In genomic region chr13:104315606-104316005, GRCh38 we compare ENCODE assay signal across 13 cellular contexts.
A peak's percentile ranks its signal among the peaks of the same experiment; 100 is the strongest.
DNase-seq lines count a peak whose midpoint lies in the region; ATAC-seq and TF ChIP-seq lines count a peak whose summit lies in the region.
"Had no signal": no experiment of that assay in that cellular context is flagged by ENCODE, and none has a peak within 500 bp of the region (broad histone marks: within the 10 kb centered on the region; RNA-seq: fewer than 3 reads in every experiment).

No MANE protein-coding gene starts in this region.

- H3K27me3 ChIP-seq in osteoblast (ENCODE audit: insufficient read depth, low read length): no peaks in the 10 kb centered on the region

- peaks cover 9% of the 10 kb centered on the region for H3K4me1 ChIP-seq in osteoblast (ENCODE audit: insufficient read depth, low read length)

- DNase-seq in EL: peak; percentile 73
- DNase-seq in RKO (ENCODE audit: low spot score): peak; percentile 82
- DNase-seq in epithelial cell of prostate (ENCODE audit: low read depth, low spot score): peak; percentile 63
- peak; percentile 31 for DNase-seq in osteoblast (ENCODE audit: insufficient read length, low spot score, missing footprints)
- DNase-seq in head of caudate nucleus: no peak
- DNase-seq in SK-N-DZ (ENCODE audit: low spot score): no peak
- no peak for DNase-seq in activated CD4-positive, alpha-beta T cell treated with anti-CD3 and anti-CD28 coated beads for 1 hour
- DNase-seq: activated CD4-positive, alpha-beta T cell treated with anti-CD3 and anti-CD28 coated beads for 36 hours; activated effector memory CD4-positive, alpha-beta T cell treated with Interleukin-2 at 50 U/mL for 16 hours; CD8-positive, alpha-beta T cell; NCI-H1105 had no signal

- no peak overlapping the region for H3K4me3 ChIP-seq in osteoblast (ENCODE audit: insufficient read depth, low read length)

- H4K20me1 ChIP-seq in osteoblast (ENCODE audit: insufficient read depth, low read length): no peaks in the 10 kb centered on the region

- no peak for ATAC-seq in GM21367 (IDR thresholded peaks at IDR 0.05; ENCODE audit: unreplicated experiment)
- ATAC-seq: activated CD4-positive, alpha-beta T cell treated with anti-CD3 and anti-CD28 coated beads for 36 hours; CD8-positive, alpha-beta T cell; sciatic nerve had no signal

- H3K36me3 ChIP-seq in osteoblast (ENCODE audit: insufficient read depth, low read length): no peaks in the 10 kb centered on the region

- no peak overlapping the region for H2AFZ ChIP-seq in osteoblast (ENCODE audit: low read length)

- no peaks in the 10 kb centered on the region for H3K9me3 ChIP-seq in osteoblast (ENCODE audit: low read depth, low read length)

- H3K79me2 ChIP-seq in osteoblast (ENCODE audit: insufficient read depth, low read length): no peaks in the 10 kb centered on the region

- peak overlapping the region; percentile 60 for H3K4me2 ChIP-seq in osteoblast (ENCODE audit: insufficient read depth, low read length)

- H3K27ac ChIP-seq in epithelial cell of prostate: peak overlapping the region; percentile 77
- peak overlapping the region; percentile 65 for H3K27ac ChIP-seq in osteoblast (ENCODE audit: low read depth, low read length)

- intact Hi-C loops in head of caudate nucleus (cut with DNase I): no loop called here

- no peak for TF ChIP-seq CTCF in osteoblast (IDR thresholded peaks at IDR 0.05; ENCODE audit: extremely low read depth, low read depth, low read length)

Comparison
In these comparisons a context has a peak if more than half of its experiments do, and no peak if none do; other contexts are left out.
1. DNase-seq: peak in EL (single experiment), RKO (single experiment), epithelial cell of prostate (single experiment) and osteoblast (single experiment); none in head of caudate nucleus (0 of 42), SK-N-DZ (single experiment) and activated CD4-positive, alpha-beta T cell treated with anti-CD3 and anti-CD28 coated beads for 1 hour (single experiment).